ENCODE assay signal across 1 cellular context in the genomic region with DNA sequence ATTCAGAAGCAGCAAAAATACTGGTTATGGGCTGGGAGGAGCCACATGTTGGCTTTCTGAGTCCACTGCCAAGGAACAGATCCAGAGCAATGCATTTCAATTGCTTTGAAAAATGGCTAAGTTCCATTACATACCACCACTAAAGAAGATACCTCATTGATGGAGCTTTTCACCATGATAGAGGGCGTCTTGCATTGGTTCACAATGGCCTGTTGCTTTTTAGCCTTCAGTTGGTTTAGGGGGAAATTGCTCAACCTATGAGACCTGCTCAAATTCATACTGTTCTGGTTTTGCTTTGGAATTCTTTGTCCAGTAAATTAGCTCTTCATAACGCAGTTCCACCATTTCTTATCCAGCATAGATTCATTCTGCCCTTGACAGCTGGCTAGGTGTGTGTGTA.
TF ChIP-seq lines count a peak whose summit lies in the region.

No MANE protein-coding gene starts in this region.

TF ChIP-seq in K562, 482 proteins besides CTCF, POLR2A, EP300 and RAD21:
- TF ChIP-seq GTF2F1 (IDR thresholded peaks at IDR 0.05; ENCODE audit: low read depth, low read length) (no peak), POLR2B (IDR thresholded peaks at IDR 0.05; ENCODE audit: low read depth, partially characterized antibody) (peak; percentile 30)
